Comparison of ENCODE assay signal across 8 cellular contexts in genomic region chr21:17819114-17819877, GRCh38. TPM values are rescaled to one million over a fixed set of nuclear protein-coding genes. Genes with fewer than 3 reads are reported as not detected.
DNase-seq lines count a peak whose midpoint lies in the region; ATAC-seq and TF ChIP-seq lines count a peak whose summit lies in the region.

C21orf91 (minus strand) TSS chr21:17819356; CDS start chr21:17818318, 1,038 bp downstream.

- H3K4me3 ChIP-seq in H7 (ENCODE audit: insufficient read depth, low read depth, low read length) (peak within 1 kb of the TSS; percentile 84), Loucy (ENCODE audit: low read length, poor library complexity, severe bottlenecking) (peak within 1 kb of the TSS; percentile 89), SJCRH30 (peak within 1 kb of the TSS; percentile 91), neuronal stem cell (ENCODE audit: low read length in 2 of 2) (peak within 1 kb of the TSS; percentile 80 to 94)

- no peaks in the 10 kb centered on the region for H3K9me2 ChIP-seq in Loucy (replicated peaks; ENCODE audit: low read depth, low read length)

- DNase-seq in H7: peak; percentile 88
- peak; percentile 91 to 94 for DNase-seq in SJCRH30
- DNase-seq in activated gamma-delta T cell treated with anti-CD3 and anti-CD28 coated beads, Interleukin-2, amount 50 U/mL, for 16 hours (ENCODE audit: low read depth): peak; percentile 82
- DNase-seq in foreskin keratinocyte: peak; percentile 64 to 77
- peak; percentile 78 for DNase-seq in neuronal stem cell (ENCODE audit: low spot score)
- peak; percentile 63 to 96 (median 86) for DNase-seq in substantia nigra (lab: John Stamatoyannopoulos, UW)

- H3K79me2 ChIP-seq in Loucy (ENCODE audit: insufficient read depth, low read length): peaks cover 61% of the 10 kb centered on the region

- no CpG with 5 or more reads among the region's 78 CpGs for WGBS in neuronal stem cell (ENCODE audit: extremely low coverage in 2 of 2, insufficient read length in 2 of 2, insufficient replicate concordance in 1 of 2), 2 donors

- H2BK120ac ChIP-seq in neuronal stem cell (ENCODE audit: low read depth, low read length): no peak within 1 kb of the TSS

- no peaks in the 10 kb centered on the region for H3K9me3 ChIP-seq in ES-I3 (ENCODE audit: control insufficient read depth, insufficient read depth, low read length)
- no peaks in the 10 kb centered on the region for H3K9me3 ChIP-seq in Loucy (ENCODE audit: insufficient read depth, low read depth, low read length)
- no peaks in the 10 kb centered on the region for H3K9me3 ChIP-seq in SJCRH30 (replicated peaks)
- H3K9me3 ChIP-seq in neuronal stem cell (replicated peaks in 1 of 2; ENCODE audit: control insufficient read depth in 2 of 2, insufficient read depth in 1 of 2, low read depth in 1 of 2, low read length in 2 of 2): no peaks in the 10 kb centered on the region

- peak within 1 kb of the TSS; percentile 99 for H2BK12ac ChIP-seq in neuronal stem cell (ENCODE audit: low read length)

- H3K23ac ChIP-seq in neuronal stem cell (ENCODE audit: low read depth, low read length, poor library complexity): peak within 1 kb of the TSS; percentile 96

- H3K4me2 ChIP-seq in Loucy (ENCODE audit: low read depth, low read length, poor library complexity, severe bottlenecking): peak within 1 kb of the TSS; percentile 91
- peak within 1 kb of the TSS; percentile 57 for H3K4me2 ChIP-seq in neuronal stem cell (ENCODE audit: insufficient read depth, low read length, poor library complexity, severe bottlenecking)

- peak within 1 kb of the TSS; percentile 73 for H2BK15ac ChIP-seq in neuronal stem cell (ENCODE audit: low read length)

- H3K4ac ChIP-seq in neuronal stem cell (ENCODE audit: low read length): no peak within 1 kb of the TSS

- H2BK5ac ChIP-seq in neuronal stem cell (ENCODE audit: low read length): peak within 1 kb of the TSS; percentile 89

- peaks cover 47% of the 10 kb centered on the region for H4K20me1 ChIP-seq in Loucy (ENCODE audit: insufficient read depth, low read length, poor library complexity, severe bottlenecking)

- H3K9ac ChIP-seq in ES-I3 (ENCODE audit: low read depth, low read length) (peak within 1 kb of the TSS; percentile 68), Loucy (ENCODE audit: low read depth, low read length, poor library complexity, severe bottlenecking) (peak within 1 kb of the TSS; percentile 96), neuronal stem cell (ENCODE audit: low read depth, low read length, poor library complexity) (peak within 1 kb of the TSS; percentile 92)

- no peaks in the 10 kb centered on the region for H3K36me3 ChIP-seq in ES-I3 (ENCODE audit: insufficient read depth, low read length)
- no peaks in the 10 kb centered on the region for H3K36me3 ChIP-seq in H7 (replicated peaks; ENCODE audit: control insufficient read depth, insufficient read depth, low read length)
- 0 out of 2 replicates have a peak, but pooled peaks cover 3% of the 10 kb centered on the region for H3K36me3 ChIP-seq in Loucy (ENCODE audit: insufficient read depth, low read length)
- H3K36me3 ChIP-seq in SJCRH30: peaks cover 13% of the 10 kb centered on the region
- H3K36me3 ChIP-seq in neuronal stem cell (replicated peaks in 1 of 2; ENCODE audit: control insufficient read depth in 2 of 2, insufficient read depth in 2 of 2, low read length in 2 of 2): peaks cover 2 to 32% of the 10 kb centered on the region in 2 donors

- H3K4me1 ChIP-seq in ES-I3 (ENCODE audit: insufficient read depth, low read length): no peaks in the 10 kb centered on the region
- H3K4me1 ChIP-seq in Loucy (ENCODE audit: insufficient read depth, low read length, poor library complexity, severe bottlenecking): peaks cover 41% of the 10 kb centered on the region
- H3K4me1 ChIP-seq in SJCRH30: 0 out of 2 replicates have a peak, but pooled peaks cover 4% of the 10 kb centered on the region
- H3K4me1 ChIP-seq in foreskin keratinocyte: peaks cover 17% of the 10 kb centered on the region
- H3K4me1 ChIP-seq in neuronal stem cell (ENCODE audit: control insufficient read depth in 2 of 2, insufficient read depth in 1 of 2, low read depth in 1 of 2, low read length in 2 of 2): peaks cover 3 to 6% of the 10 kb centered on the region in 2 donors

- TF ChIP-seq CTCF in Loucy (conservative IDR thresholded peaks at IDR 0.05; ENCODE audit: low read length) (no peak), foreskin keratinocyte (conservative IDR thresholded peaks at IDR 0.05) (no peak)

- H3K18ac ChIP-seq in neuronal stem cell (ENCODE audit: low read length): peak within 1 kb of the TSS; percentile 100

- H3F3A ChIP-seq in Loucy (ENCODE audit: low read depth): no peaks in the 10 kb centered on the region

- H4K91ac ChIP-seq in neuronal stem cell (ENCODE audit: low read depth, low read length, poor library complexity): no peak within 1 kb of the TSS

- H3K27ac ChIP-seq in SJCRH30 (peak within 1 kb of the TSS; percentile 89), foreskin keratinocyte (peak within 1 kb of the TSS; percentile 99), neuronal stem cell (replicated peaks; ENCODE audit: low read length) (peak within 1 kb of the TSS; percentile 87), substantia nigra (ENCODE audit: low read depth, low read length, poor library complexity, severe bottlenecking) (peak within 1 kb of the TSS; percentile 96)

- H3K79me1 ChIP-seq in neuronal stem cell (ENCODE audit: low read depth, low read length): no peaks in the 10 kb centered on the region

- peak within 1 kb of the TSS; percentile 65 for H2AFZ ChIP-seq in Loucy (ENCODE audit: low read length)
- H2AFZ ChIP-seq in neuronal stem cell (ENCODE audit: low read length): peak within 1 kb of the TSS; percentile 97

- H2AK5ac ChIP-seq in neuronal stem cell (ENCODE audit: low read depth, low read length): peak within 1 kb of the TSS; percentile 69

- H4K8ac ChIP-seq in neuronal stem cell (ENCODE audit: low read depth, low read length): no peak within 1 kb of the TSS

- peak; percentile 94 for ATAC-seq in foreskin keratinocyte

- H3K14ac ChIP-seq in neuronal stem cell (ENCODE audit: low read length): peak within 1 kb of the TSS; percentile 100

- H3K27me3 ChIP-seq in H7 (ENCODE audit: control insufficient read depth, insufficient read depth, low read length) (no peaks in the 10 kb centered on the region; the same call in 1 of the 2 replicates), Loucy (ENCODE audit: insufficient read depth, low read length, poor library complexity, severe bottlenecking) (peaks cover 5% of the 10 kb centered on the region), SJCRH30 (no peaks in the 10 kb centered on the region), foreskin keratinocyte (no peaks in the 10 kb centered on the region), neuronal stem cell (ENCODE audit: control insufficient read depth in 3 of 3, insufficient read depth in 3 of 3, low read depth in 1 of 3, low read length in 3 of 3) (no peaks in the 10 kb centered on the region)

RNA-seq across cellular contexts. Expression of gene C21orf91, which starts in this region (rescaled TPM):
- 16.5 and 17.2 TPM in 2 replicates for total RNA-seq in H7 (2014; rRNA removed; shearing (Covaris generic))
- 21.1 and 23.7 TPM in 2 replicates for total RNA-seq in SJCRH30 (2014; rRNA removed; shearing (Covaris generic))
- 12.8 and 17.8 TPM in 2 replicates for total RNA-seq in foreskin keratinocyte
- polyA plus RNA-seq in foreskin keratinocyte: 5.2 and 6.4 TPM in 2 replicates
- 21.8 TPM for polyA plus RNA-seq in neuronal stem cell (2013, experiment 1 of 2)
- 22.2 TPM for polyA plus RNA-seq in neuronal stem cell (2013, experiment 2 of 2)

Comparison
In these comparisons a context has a peak if more than half of its experiments do, and no peak if none do; other contexts are left out.
1. Peak in every context shown above with its lines: DNase-seq, ATAC-seq, H3K4me3 ChIP-seq and H3K27ac ChIP-seq.